Comparison of ENCODE assay signal across 8 cellular contexts in genomic region chr1:210143465-210144062, GRCh38.
DNase-seq lines count a peak whose midpoint lies in the region; ATAC-seq, FAIRE-seq and TF ChIP-seq lines count a peak whose summit lies in the region.

No MANE protein-coding gene starts in this region.

- TF ChIP-seq POLR2A in H54 (IDR thresholded peaks at IDR 0.05; ENCODE audit: low read depth, low read length) (no peak), vagina (IDR thresholded peaks at IDR 0.05) (no peak)

- peak; percentile 50 for FAIRE-seq in H54 (lab: Jason Lieb, UNC)

- no peaks in the 10 kb centered on the region for H4K20me1 ChIP-seq in osteoblast (ENCODE audit: insufficient read depth, low read length)

- H3K27me3 ChIP-seq in BE2C (no peaks in the 10 kb centered on the region), osteoblast (ENCODE audit: insufficient read depth, low read length) (no peaks in the 10 kb centered on the region), vagina (no peaks in the 10 kb centered on the region)

- TF ChIP-seq CTCF in BE2C (IDR thresholded peaks at IDR 0.05; ENCODE audit: low read depth, low read length) (peak; percentile 73), fibroblast of villous mesenchyme (IDR thresholded peaks at IDR 0.05; ENCODE audit: insufficient read depth, low read depth, low read length) (peak; percentile 68), osteoblast (IDR thresholded peaks at IDR 0.05; ENCODE audit: extremely low read depth, low read depth, low read length) (peak; percentile 65), vagina (IDR thresholded peaks at IDR 0.05) (peak in 2 of 3 experiments; percentile 64 to 69)

- H3K9me3 ChIP-seq in BE2C (no peaks in the 10 kb centered on the region; the same call in 1 of the 2 replicates), osteoblast (ENCODE audit: low read depth, low read length) (no peaks in the 10 kb centered on the region), vagina (no peaks in the 10 kb centered on the region)

- no peak overlapping the region for H3K4me3 ChIP-seq in BE2C (ENCODE audit: low read depth, low read length)
- no peak overlapping the region for H3K4me3 ChIP-seq in fibroblast of villous mesenchyme (ENCODE audit: low read depth, low read length)
- no peak overlapping the region for H3K4me3 ChIP-seq in osteoblast (ENCODE audit: insufficient read depth, low read length)
- H3K4me3 ChIP-seq in vagina: no peak overlapping the region

- H3K36me3 ChIP-seq in BE2C (no peaks in the 10 kb centered on the region; the same call in 1 of the 2 replicates), osteoblast (ENCODE audit: insufficient read depth, low read length) (no peaks in the 10 kb centered on the region), vagina (no peaks in the 10 kb centered on the region)

- H3K27ac ChIP-seq in osteoblast (ENCODE audit: low read depth, low read length) (no peak overlapping the region), vagina (no peak overlapping the region)

- no peak for ATAC-seq in GM18498 (IDR thresholded peaks at IDR 0.05; ENCODE audit: unreplicated experiment)

- DNase-seq in BE2C: peak; percentile 84
- DNase-seq in H54 (ENCODE audit: insufficient read length, low spot score): no peak
- DNase-seq in NCI-H510A treated with DMSO at 0.1 percent for 48 hours (lab: John Stamatoyannopoulos, UW): peak; percentile 57
- DNase-seq in activated CD8-positive, alpha-beta memory T cell treated with anti-CD3 and anti-CD28 coated beads, Interleukin-2, amount 50 U/mL, for 48 hours: peak; percentile 76
- DNase-seq in fibroblast of villous mesenchyme (ENCODE audit: low read depth): peak; percentile 81
- no peak for DNase-seq in osteoblast (ENCODE audit: insufficient read length, low spot score, missing footprints)
- no peak for DNase-seq in vagina (ENCODE audit: extremely low spot score in 2 of 2)

- no peak overlapping the region for H3K4me2 ChIP-seq in osteoblast (ENCODE audit: insufficient read depth, low read length)

- no peak overlapping the region for H2AFZ ChIP-seq in osteoblast (ENCODE audit: low read length)

- H3K4me1 ChIP-seq in BE2C (no peaks in the 10 kb centered on the region), osteoblast (ENCODE audit: insufficient read depth, low read length) (no peaks in the 10 kb centered on the region), vagina (no peaks in the 10 kb centered on the region)

- intact Hi-C loops in vagina (cut with DNase I): loop anchor here (2.0 to 10.0 kb wide), 2 partner anchors 167 to 261 kb away; no protein-coding TSS in a partner anchor

- H3K79me2 ChIP-seq in osteoblast (ENCODE audit: insufficient read depth, low read length): no peaks in the 10 kb centered on the region

Comparison
In these comparisons a context has a peak if more than half of its experiments do, and no peak if none do; other contexts are left out.
1. DNase-seq: peak in BE2C (single experiment), NCI-H510A treated with DMSO at 0.1 percent for 48 hours (single experiment), activated CD8-positive, alpha-beta memory T cell treated with anti-CD3 and anti-CD28 coated beads, Interleukin-2, amount 50 U/mL, for 48 hours (single experiment) and fibroblast of villous mesenchyme (single experiment); none in H54 (single experiment), osteoblast (single experiment) and vagina (0 of 2).
2. Peak in every context shown above with its lines, with median percentiles within 50 percentile points of each other: CTCF ChIP-seq.